Comparison of ENCODE assay signal across 8 cellular contexts in the genomic region with DNA sequence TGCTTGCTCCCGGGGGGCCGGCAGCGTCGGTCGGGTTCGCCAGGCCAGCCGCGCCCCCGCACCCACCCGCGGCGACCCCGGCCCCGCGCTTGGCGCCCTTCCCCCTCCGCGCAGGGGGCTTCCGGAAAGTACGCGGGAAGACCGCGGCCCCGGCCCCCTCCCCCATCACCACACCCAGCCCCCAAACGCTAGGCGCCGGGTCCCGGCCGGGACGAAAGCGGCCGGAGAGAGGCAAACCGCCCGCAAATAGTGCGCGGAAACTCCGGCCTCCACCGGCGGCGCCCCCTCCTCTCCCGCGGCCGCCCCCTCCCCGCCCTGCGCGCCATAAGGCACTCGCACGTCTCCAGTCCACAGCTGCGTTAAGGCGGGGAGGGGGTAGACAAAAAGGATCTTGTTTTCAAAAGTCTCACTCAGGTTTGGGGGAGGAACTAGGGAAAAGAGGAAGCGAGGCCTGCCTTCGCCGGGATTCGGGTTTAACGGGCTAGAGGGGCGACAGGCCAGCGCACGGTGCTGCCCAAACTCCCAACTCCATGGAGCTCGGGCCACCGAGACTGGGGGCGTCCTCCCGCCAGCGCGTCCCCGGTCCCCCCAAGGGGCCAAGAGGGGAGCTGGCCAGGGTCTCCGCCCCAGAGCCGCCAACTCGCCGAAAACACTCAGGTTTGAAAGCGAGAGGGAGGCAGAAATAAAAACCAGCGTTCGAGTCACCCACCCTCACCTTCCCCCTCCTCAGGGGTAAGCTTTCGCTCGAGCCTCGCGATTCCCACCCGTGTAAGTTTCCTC. TPM values are rescaled to one million over a fixed set of nuclear protein-coding genes. Genes with fewer than 3 reads are reported as not detected.
DNase-seq lines count a peak whose midpoint lies in the region; ATAC-seq and TF ChIP-seq lines count a peak whose summit lies in the region.

No MANE protein-coding gene starts in this region.

- no peak for TF ChIP-seq CTCF in CD8-positive, alpha-beta T cell (IDR thresholded peaks at IDR 0.05)
- no peak for TF ChIP-seq CTCF in brain (conservative IDR thresholded peaks at IDR 0.05)

- H3K27me3 ChIP-seq in CD8-positive, alpha-beta T cell (ENCODE audit: insufficient read depth, low read length), result no peaks in the 10 kb centered on the region
- H3K27me3 ChIP-seq in HUES64 (ENCODE audit: insufficient read depth, low read length) (peaks cover 27% of the 10 kb centered on the region), iPS-20b (ENCODE audit: insufficient read depth, low read length) (peaks cover 30% of the 10 kb centered on the region)

- peak overlapping the region; percentile 59 for H3K27ac ChIP-seq in CD8-positive, alpha-beta T cell (ENCODE audit: low read depth, low read length)
- peak overlapping the region; percentile 99 for H3K27ac ChIP-seq in HUES64 (ENCODE audit: low read depth, low read length)
- peak overlapping the region; percentile 66 for H3K27ac ChIP-seq in iPS-20b (ENCODE audit: low read length)
- H3K27ac ChIP-seq in skin epidermis, result peak overlapping the region; percentile 92 to 100 (median 99)

- H3K9me3 ChIP-seq in CD8-positive, alpha-beta T cell (ENCODE audit: low read length), result no peaks in the 10 kb centered on the region
- H3K9me3 ChIP-seq in HUES64 (ENCODE audit: insufficient read depth, low read depth, low read length) (no peaks in the 10 kb centered on the region), iPS-20b (ENCODE audit: insufficient read depth, low read depth, low read length) (no peaks in the 10 kb centered on the region)

- under 1% methylated on average over 77 of the region's 77 CpGs for WGBS in HUES64

- no peak for ATAC-seq in CD8-positive, alpha-beta T cell

- DNase-seq in CD8-positive, alpha-beta T cell, result peak in 4 of 7 experiments; percentile 16 to 61 (median 29)
- DNase-seq in SW480 (ENCODE audit: low spot score) (peak; percentile 38), NCI-H128 (lab: John Stamatoyannopoulos, UW; ENCODE audit: unreplicated experiment) (no peak), DMS153 treated with DMSO at 0.1 percent for 48 hours (lab: John Stamatoyannopoulos, UW; ENCODE audit: unreplicated experiment) (no peak)

- POLR2A ChIA-PET in CD8-positive, alpha-beta T cell (lab: Charles Lee), result interaction anchor here (0.8 to 4.8 kb wide), 5 partner anchors 10 to 541 kb away, joined by 4 to 38 read pairs (median 5); partner anchors contain the start of gene FEM1B

- intact Hi-C loops in CD8-positive, alpha-beta T cell (cut with DNase I, micrococcal nuclease), result loop anchor here (2.0 to 10.0 kb wide), 6 partner anchors 544 to 1277 kb away; partner anchors contain the start of genes CLN6 (in 1 of the 2), FEM1B (in 1 of the 2), MAP2K5 (in 1 of the 2) and RPLP1 (in 1 of the 2)

- no peaks in the 10 kb centered on the region for H3K36me3 ChIP-seq in CD8-positive, alpha-beta T cell (ENCODE audit: insufficient read depth, low read length)
- H3K36me3 ChIP-seq in HUES64 (ENCODE audit: insufficient read depth, low read length) (peaks cover 5% of the 10 kb centered on the region; the same call in 1 of the 2 replicates), iPS-20b (ENCODE audit: insufficient read depth, low read depth, low read length) (peaks cover 12% of the 10 kb centered on the region; the same call in 1 of the 2 replicates)

- peak overlapping the region; percentile 97 for H3K27ac Mint-ChIP-seq in CD8-positive, alpha-beta T cell
- peak overlapping the region; percentile 97 to 100 (median 99) for H3K27ac Mint-ChIP-seq in brain

- H3K4me1 ChIP-seq in CD8-positive, alpha-beta T cell (ENCODE audit: insufficient read depth, low read length), result peaks cover 37% of the 10 kb centered on the region
- H3K4me1 ChIP-seq in HUES64 (ENCODE audit: insufficient read depth, low read length) (peaks cover 44% of the 10 kb centered on the region), iPS-20b (ENCODE audit: insufficient read depth, low read length) (peaks cover 30% of the 10 kb centered on the region)

- peak overlapping the region; percentile 98 for H3K4me3 ChIP-seq in CD8-positive, alpha-beta T cell (ENCODE audit: low read depth, low read length)
- H3K4me3 ChIP-seq in HUES64 (ENCODE audit: low read length) (peak overlapping the region; percentile 100), iPS-20b (ENCODE audit: low read length) (peak overlapping the region; percentile 99), skin epidermis (peak overlapping the region; percentile 65 to 98 (median 93))

- H3K27me3 Mint-ChIP-seq in CD8-positive, alpha-beta T cell (ENCODE audit: low read depth), result no peaks in the 10 kb centered on the region
- peaks cover 22% of the 10 kb centered on the region for H3K27me3 Mint-ChIP-seq in brain

- CTCF ChIA-PET in CD8-positive, alpha-beta T cell (lab: Charles Lee), result interaction anchor here (0.9 to 2.4 kb wide), 4 partner anchors 10 to 36 kb away, joined by 3 to 16 read pairs (median 4); no protein-coding TSS in a partner anchor

- H3K4me3 Mint-ChIP-seq in CD8-positive, alpha-beta T cell, result peak overlapping the region; percentile 95
- H3K4me3 Mint-ChIP-seq in brain, result peak overlapping the region; percentile 89 to 99 (median 96)

- peaks cover 35% of the 10 kb centered on the region for H3K36me3 Mint-ChIP-seq in CD8-positive, alpha-beta T cell
- H3K36me3 Mint-ChIP-seq in brain, result peaks cover 15% of the 10 kb centered on the region

- no peaks in the 10 kb centered on the region for H3K9me3 Mint-ChIP-seq in CD8-positive, alpha-beta T cell
- peaks cover 0 to 4% (median 0%) of the 10 kb centered on the region in 5 experiments for H3K9me3 Mint-ChIP-seq in brain

- H3K4me1 Mint-ChIP-seq in CD8-positive, alpha-beta T cell (ENCODE audit: low read depth), result peaks cover 44% of the 10 kb centered on the region
- H3K4me1 Mint-ChIP-seq in brain, result peaks cover 57% of the 10 kb centered on the region

- H3K9ac ChIP-seq in HUES64 (ENCODE audit: low read depth, low read length) (peak overlapping the region; percentile 97), iPS-20b (ENCODE audit: low read depth, low read length) (peak overlapping the region; percentile 99)

RNA-seq across cellular contexts. Expression of gene ANP32A, which starts 1.8 kb away (rescaled TPM):
- total RNA-seq in CD8-positive, alpha-beta T cell, result 10 to 100 TPM; 47.6 to 51.9 TPM
- polyA plus RNA-seq in HUES64 (2013, experiment 1 of 2), result 281 TPM
- 272 TPM for polyA plus RNA-seq in HUES64 (2013, experiment 2 of 2)
- 214 TPM for polyA plus RNA-seq in brain (ENCODE audit: insufficient read depth, low read depth, low replicate concordance)

Comparison
In these comparisons a context has a peak if more than half of its experiments do, and no peak if none do; other contexts are left out.
1. DNase-seq: peak in CD8-positive, alpha-beta T cell (4 of 7) and SW480 (single experiment); none in NCI-H128 (single experiment) and DMS153 treated with DMSO at 0.1 percent for 48 hours (single experiment).
2. Peak in every context shown above with its lines, with median percentiles within 50 percentile points of each other: H3K27ac ChIP-seq and H3K4me3 ChIP-seq.